Comparison of ENCODE assay signal across 9 cellular contexts in the genomic region with DNA sequence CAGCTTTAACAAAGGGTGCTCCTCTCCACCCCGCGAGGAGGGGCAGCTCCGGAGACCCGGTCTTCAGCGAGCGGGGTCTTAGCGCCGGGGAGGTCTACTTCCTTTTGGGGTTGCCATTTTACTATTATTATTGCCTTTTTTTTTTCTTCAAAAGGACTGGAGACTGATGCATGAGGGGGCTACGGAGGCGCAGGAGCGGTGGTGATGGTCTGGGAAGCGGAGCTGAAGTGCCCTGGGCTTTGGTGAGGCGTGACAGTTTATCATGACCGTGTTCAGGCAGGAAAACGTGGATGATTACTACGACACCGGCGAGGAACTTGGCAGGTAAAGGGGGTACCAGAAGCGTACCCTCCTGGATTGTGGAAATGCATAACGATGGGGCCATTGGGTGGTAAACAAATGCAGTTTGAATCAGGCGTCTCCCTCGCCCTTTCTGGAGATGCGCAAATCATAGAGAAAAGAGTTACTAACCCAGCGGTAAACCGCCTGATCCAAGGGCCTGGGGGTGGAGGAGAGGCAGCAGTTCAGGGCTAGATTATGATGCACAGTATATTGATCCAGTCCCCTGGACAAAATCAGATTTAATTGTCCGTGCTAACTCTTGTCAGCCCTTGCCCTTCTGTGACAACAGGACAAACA. TPM values are rescaled to one million over a fixed set of nuclear protein-coding genes. Genes with fewer than 3 reads are reported as not detected.
A peak's percentile ranks its signal among the peaks of the same experiment; 100 is the strongest.
DNase-seq lines count a peak whose midpoint lies in the region; ATAC-seq, FAIRE-seq and TF ChIP-seq lines count a peak whose summit lies in the region.
"Had no signal": no experiment of that assay in that cellular context is flagged by ENCODE, and none has a peak within 500 bp of the region (broad histone marks: within the 10 kb centered on the region; RNA-seq: fewer than 3 reads in every experiment).

No MANE protein-coding gene starts in this region.

- H3K27ac ChIP-seq in VCaP (peak overlapping the region; percentile 88), iPS DF 6.9 (ENCODE audit: low read length) (no peak overlapping the region), smooth muscle cell (ENCODE audit: low read depth) (peak overlapping the region; percentile 21)

- H4K20me1 ChIP-seq in smooth muscle cell (ENCODE audit: low read depth): peaks cover 9% of the 10 kb centered on the region

- peak overlapping the region; percentile 98 for H3K4me2 ChIP-seq in smooth muscle cell

- H3K36me3 ChIP-seq in iPS DF 6.9 (ENCODE audit: control insufficient read depth, insufficient read depth, low read length) (no peaks in the 10 kb centered on the region; the same call in 1 of the 2 replicates), smooth muscle cell (ENCODE audit: low read depth) (no peaks in the 10 kb centered on the region)

- peak overlapping the region; percentile 88 for H2AFZ ChIP-seq in smooth muscle cell (ENCODE audit: low read depth)

- no peak for ATAC-seq in HG03135 (IDR thresholded peaks at IDR 0.05; ENCODE audit: unreplicated experiment)

- no peak overlapping the region for H3K9ac ChIP-seq in smooth muscle cell (ENCODE audit: low read depth)

- no peaks in the 10 kb centered on the region for H3K27me3 ChIP-seq in iPS DF 6.9 (ENCODE audit: control insufficient read depth, insufficient read depth, low read length)
- H3K27me3 ChIP-seq in smooth muscle cell (ENCODE audit: low read depth): no peaks in the 10 kb centered on the region

- DNase-seq in NCI-H1105 treated with DMSO at 0.1 percent for 48 hours (lab: John Stamatoyannopoulos, UW) (peak; percentile 35), NCI-H1105 (lab: John Stamatoyannopoulos, UW) (no peak), iPS DF 6.9 (ENCODE audit: low read depth, low spot score) (no peak), smooth muscle cell (lab: John Stamatoyannopoulos, UW; ENCODE audit: unreplicated experiment) (no peak), NCI-H510A treated with DMSO at 0.1 percent for 48 hours (lab: John Stamatoyannopoulos, UW) (no peak), D721Med (ENCODE audit: insufficient read length, low spot score) (no peak)

- no CpG with 5 or more reads among the region's 26 CpGs for WGBS in iPS DF 6.9 (ENCODE audit: insufficient coverage, insufficient read length)
- whole genome bisulfite sequencing in smooth muscle cell (ENCODE audit: low lambda C conversion rate): 5% methylated on average over 26 of the region's 26 CpGs

- H3K4me1 ChIP-seq in iPS DF 6.9 (ENCODE audit: control insufficient read depth, insufficient read depth, low read length): no peaks in the 10 kb centered on the region
- H3K4me1 ChIP-seq in smooth muscle cell (ENCODE audit: low read depth): peaks cover 14% of the 10 kb centered on the region

- no peak for TF ChIP-seq CTCF in VCaP (conservative IDR thresholded peaks at IDR 0.05)
- no peak for TF ChIP-seq CTCF in smooth muscle cell (IDR thresholded peaks at IDR 0.05; ENCODE audit: borderline replicate concordance, insufficient read depth, poor library complexity, severe bottlenecking)
- no peak for TF ChIP-seq CTCF in D721Med (IDR thresholded peaks at IDR 0.05; ENCODE audit: insufficient read depth, missing control alignments)

- no peaks in the 10 kb centered on the region for H3K9me3 ChIP-seq in iPS DF 6.9 (ENCODE audit: control insufficient read depth, insufficient read depth, low read length)
- H3K9me3 ChIP-seq in smooth muscle cell (replicated peaks; ENCODE audit: low read depth): no peaks in the 10 kb centered on the region

- H3K4me3 ChIP-seq in iPS DF 6.9 (ENCODE audit: low read length) (peak overlapping the region; percentile 61), smooth muscle cell (peak overlapping the region; percentile 77)

- FAIRE-seq in D721Med (lab: Jason Lieb, UNC): no peak
- FAIRE-seq: A204.1 had no signal

- peaks cover 17% of the 10 kb centered on the region for H3K79me2 ChIP-seq in smooth muscle cell (ENCODE audit: low read depth)

- peaks cover 5% of the 10 kb centered on the region for H3F3A ChIP-seq in smooth muscle cell (ENCODE audit: low read depth)

RNA-seq across cellular contexts. Expression of a gene that starts 1.3 kb away (rescaled TPM):
- total RNA-seq in smooth muscle cell: 17.6 and 20.3 TPM in 2 replicates
- 11.3 and 12.6 TPM in 2 replicates for polyA plus RNA-seq in smooth muscle cell
